In genomic region chr18:58161659-58162058, GRCh38 we compare ENCODE assay signal across 16 cellular contexts.
A peak's percentile ranks its signal among the peaks of the same experiment; 100 is the strongest.
DNase-seq lines count a peak whose midpoint lies in the region; ATAC-seq and TF ChIP-seq lines count a peak whose summit lies in the region.
"Had no signal": no experiment of that assay in that cellular context is flagged by ENCODE, and none has a peak within 500 bp of the region (broad histone marks: within the 10 kb centered on the region; RNA-seq: fewer than 3 reads in every experiment).

No MANE protein-coding gene starts in this region.

- no peaks in the 10 kb centered on the region for H3F3A ChIP-seq in smooth muscle cell (ENCODE audit: low read depth)

- no peak overlapping the region for H2AFZ ChIP-seq in smooth muscle cell (ENCODE audit: low read depth)

- ATAC-seq in GM21723 (IDR thresholded peaks at IDR 0.05; ENCODE audit: unreplicated experiment) (no peak), HG03442 (IDR thresholded peaks at IDR 0.05; ENCODE audit: unreplicated experiment) (no peak)
- no peak for ATAC-seq in activated CD8-positive, alpha-beta T cell treated with anti-CD3 and anti-CD28 coated beads for 36 hours
- ATAC-seq: activated CD8-positive, alpha-beta memory T cell treated with anti-CD3 and anti-CD28 coated beads, Interleukin-2, amount 10 ng/mL, durations not matched to agents 7 days and 5 days; right cardiac atrium had no signal

- DNase-seq in NCI-H82 (lab: John Stamatoyannopoulos, UW): peak; percentile 34
- DNase-seq in NCI-H82 treated with DMSO at 0.1 percent for 48 hours (lab: John Stamatoyannopoulos, UW; ENCODE audit: unreplicated experiment): no peak
- DNase-seq in RWPE1 (ENCODE audit: low spot score): peak; percentile 27
- DNase-seq in fibroblast of peridontal ligament (ENCODE audit: extremely low read depth): peak; percentile 31
- no peak for DNase-seq in smooth muscle cell (lab: John Stamatoyannopoulos, UW; ENCODE audit: unreplicated experiment)
- DNase-seq in activated CD8-positive, alpha-beta T cell treated with anti-CD3 and anti-CD28 coated beads for 36 hours: no peak
- DNase-seq: activated CD8-positive, alpha-beta memory T cell treated with anti-CD3 and anti-CD28 coated beads, Interleukin-2, amount 10 ng/mL, durations not matched to agents 7 days and 5 days; activated naive CD8-positive, alpha-beta T cell treated with anti-CD3 and anti-CD28 coated beads, Interleukin-2, amount 10 ng/mL, durations not matched to agents 7 days and 5 days; DMS79 treated with DMSO at 0.1 percent for 48 hours; effector memory CD4-positive, alpha-beta T cell; head of caudate nucleus; NCI-H1417 treated with DMSO at 0.1 percent for 48 hours; right cardiac atrium; T1000 had no signal

- no peaks in the 10 kb centered on the region for H3K4me1 Mint-ChIP-seq in activated CD8-positive, alpha-beta T cell treated with anti-CD3 and anti-CD28 coated beads for 36 hours (ENCODE audit: low read depth)
- H3K4me1 Mint-ChIP-seq: activated CD8-positive, alpha-beta memory T cell treated with anti-CD3 and anti-CD28 coated beads, Interleukin-2, amount 10 ng/mL, durations not matched to agents 7 days and 5 days; activated naive CD8-positive, alpha-beta T cell treated with anti-CD3 and anti-CD28 coated beads, Interleukin-2, amount 10 ng/mL, durations not matched to agents 7 days and 5 days had no signal

- no peaks in the 10 kb centered on the region for H4K20me1 ChIP-seq in smooth muscle cell (ENCODE audit: low read depth)

- 37% methylated on average over 3 of the region's 3 CpGs for WGBS in smooth muscle cell (ENCODE audit: low lambda C conversion rate)

- H3K4me3 Mint-ChIP-seq in activated CD8-positive, alpha-beta T cell treated with anti-CD3 and anti-CD28 coated beads for 36 hours: no peak overlapping the region
- H3K4me3 Mint-ChIP-seq: activated CD8-positive, alpha-beta memory T cell treated with anti-CD3 and anti-CD28 coated beads, Interleukin-2, amount 10 ng/mL, durations not matched to agents 7 days and 5 days; activated naive CD8-positive, alpha-beta T cell treated with anti-CD3 and anti-CD28 coated beads, Interleukin-2, amount 10 ng/mL, durations not matched to agents 7 days and 5 days had no signal

- peak overlapping the region; percentile 37 for H3K4me2 ChIP-seq in smooth muscle cell

- no peaks in the 10 kb centered on the region for H3K9me3 Mint-ChIP-seq in activated CD8-positive, alpha-beta T cell treated with anti-CD3 and anti-CD28 coated beads for 36 hours
- H3K9me3 Mint-ChIP-seq: activated naive CD8-positive, alpha-beta T cell treated with anti-CD3 and anti-CD28 coated beads, Interleukin-2, amount 10 ng/mL, durations not matched to agents 7 days and 5 days had no signal

- POLR2A ChIA-PET in RWPE1 (lab: Yijun Ruan, JAX; ENCODE audit: low non-redundant PET): no interaction called here
- POLR2A ChIA-PET in activated CD8-positive, alpha-beta T cell treated with anti-CD3 and anti-CD28 coated beads for 36 hours (lab: Charles Lee): interaction anchor here (0.8 kb wide), 1 partner anchor 57 kb away, joined by 3 read pairs; no protein-coding TSS in a partner anchor

- peaks cover 8% of the 10 kb centered on the region for H3K27me3 Mint-ChIP-seq in activated CD8-positive, alpha-beta T cell treated with anti-CD3 and anti-CD28 coated beads for 36 hours

- CTCF ChIA-PET in RWPE1 (lab: Yijun Ruan, JAX): interaction anchor here (0.8 kb wide), 1 partner anchor 18 kb away, joined by 3 read pairs; no protein-coding TSS in a partner anchor
- CTCF ChIA-PET in activated CD8-positive, alpha-beta T cell treated with anti-CD3 and anti-CD28 coated beads for 36 hours (lab: Charles Lee): interaction anchor here (2.9 kb wide), 1 partner anchor 19 kb away, joined by 13 read pairs; no protein-coding TSS in a partner anchor

- H3K4me3 ChIP-seq in smooth muscle cell: no peak overlapping the region

- no peak overlapping the region for H3K9ac ChIP-seq in smooth muscle cell (ENCODE audit: low read depth)

- intact Hi-C loops in activated CD8-positive, alpha-beta T cell treated with anti-CD3 and anti-CD28 coated beads for 36 hours (cut with micrococcal nuclease): no loop called here

- H3K4me1 ChIP-seq in smooth muscle cell (ENCODE audit: low read depth): no peaks in the 10 kb centered on the region

- no peak overlapping the region for H3K27ac Mint-ChIP-seq in activated CD8-positive, alpha-beta T cell treated with anti-CD3 and anti-CD28 coated beads for 36 hours
- H3K27ac Mint-ChIP-seq: activated CD8-positive, alpha-beta memory T cell treated with anti-CD3 and anti-CD28 coated beads, Interleukin-2, amount 10 ng/mL, durations not matched to agents 7 days and 5 days; activated naive CD8-positive, alpha-beta T cell treated with anti-CD3 and anti-CD28 coated beads, Interleukin-2, amount 10 ng/mL, durations not matched to agents 7 days and 5 days had no signal

- no peaks in the 10 kb centered on the region for H3K36me3 ChIP-seq in smooth muscle cell (ENCODE audit: low read depth)

- H3K36me3 Mint-ChIP-seq in activated CD8-positive, alpha-beta T cell treated with anti-CD3 and anti-CD28 coated beads for 36 hours (ENCODE audit: low read depth): no peaks in the 10 kb centered on the region
- H3K36me3 Mint-ChIP-seq: activated CD8-positive, alpha-beta memory T cell treated with anti-CD3 and anti-CD28 coated beads, Interleukin-2, amount 10 ng/mL, durations not matched to agents 7 days and 5 days; activated naive CD8-positive, alpha-beta T cell treated with anti-CD3 and anti-CD28 coated beads, Interleukin-2, amount 10 ng/mL, durations not matched to agents 7 days and 5 days had no signal

- H3K9me3 ChIP-seq in smooth muscle cell (replicated peaks; ENCODE audit: low read depth): no peaks in the 10 kb centered on the region

- no peaks in the 10 kb centered on the region for H3K27me3 ChIP-seq in smooth muscle cell (ENCODE audit: low read depth)

- H3K79me2 ChIP-seq in smooth muscle cell (ENCODE audit: low read depth): no peaks in the 10 kb centered on the region

- TF ChIP-seq CTCF in RWPE1 (conservative IDR thresholded peaks at IDR 0.05; ENCODE audit: low read depth) (no peak), smooth muscle cell (IDR thresholded peaks at IDR 0.05; ENCODE audit: borderline replicate concordance, insufficient read depth, poor library complexity, severe bottlenecking) (no peak)
- TF ChIP-seq CTCF in activated CD8-positive, alpha-beta T cell treated with anti-CD3 and anti-CD28 coated beads for 36 hours (IDR thresholded peaks at IDR 0.05): no peak

- no peak overlapping the region for H3K27ac ChIP-seq in RWPE1
- H3K27ac ChIP-seq in smooth muscle cell (ENCODE audit: low read depth): no peak overlapping the region

Comparison
In these comparisons a context has a peak if more than half of its experiments do, and no peak if none do; other contexts are left out.
1. DNase-seq: peak in NCI-H82 (single experiment), RWPE1 (single experiment) and fibroblast of peridontal ligament (single experiment); none in NCI-H82 treated with DMSO at 0.1 percent for 48 hours (single experiment), smooth muscle cell (single experiment) and activated CD8-positive, alpha-beta T cell treated with anti-CD3 and anti-CD28 coated beads for 36 hours (single experiment).